Comparison of ENCODE assay signal across 22 cellular contexts in the genomic region with DNA sequence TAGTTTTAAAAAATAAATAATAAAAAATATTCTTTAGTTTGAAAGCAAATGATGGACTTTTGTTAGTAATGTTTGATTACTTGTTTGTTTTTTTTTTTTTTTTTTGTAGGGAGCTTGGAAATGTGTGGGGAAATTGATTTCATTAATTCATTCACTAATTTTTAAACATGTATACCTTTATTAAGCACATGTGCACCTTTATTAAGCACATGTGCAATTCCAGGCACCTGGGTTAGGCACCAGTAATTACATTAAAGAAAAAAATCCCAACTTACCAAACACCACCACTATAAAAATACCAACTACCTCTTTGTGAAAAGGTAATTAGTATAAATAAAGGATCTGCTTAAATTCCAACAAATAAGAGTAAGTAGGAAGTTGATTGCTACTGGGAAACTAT. TPM values are rescaled to one million over a fixed set of nuclear protein-coding genes. Genes with fewer than 3 reads are reported as not detected.
DNase-seq lines count a peak whose midpoint lies in the region; ATAC-seq, FAIRE-seq and TF ChIP-seq lines count a peak whose summit lies in the region.
"Had no signal": no experiment of that assay in that cellular context is flagged by ENCODE, and none has a peak within 500 bp of the region (broad histone marks: within the 10 kb centered on the region; RNA-seq: fewer than 3 reads in every experiment).

No MANE protein-coding gene starts in this region.

- TF ChIP-seq CTCF in Calu3 (IDR thresholded peaks at IDR 0.05; ENCODE audit: unreplicated experiment) (no peak), GM10248 (IDR thresholded peaks at IDR 0.05; ENCODE audit: control extremely low read depth, extremely low read depth, low read depth, missing control alignments) (no peak)

- H3K27me3 Mint-ChIP-seq in Calu3 (ENCODE audit: unreplicated experiment), result no peaks in the 10 kb centered on the region
- H3K27me3 Mint-ChIP-seq: B cell had no signal

- DNase-seq in Calu3 (no peak), frontal cortex (ENCODE audit: low spot score in 2 of 2) (no peak), renal cortical epithelial cell (ENCODE audit: low read depth) (peak; percentile 27), GM10248 (ENCODE audit: extremely low spot score) (no peak)
- DNase-seq in stimulated activated naive CD4-positive, alpha-beta T cell treated with Interleukin-2 at 50 U/mL for 16 hours (lab: John Stamatoyannopoulos, UW), result no peak
- DNase-seq: 8988T; AML-193; Caco-2; CD4-positive, alpha-beta T cell; CD8-positive, alpha-beta T cell; DMS 273 treated with DMSO at 0.1 percent for 48 hours; DMS153; DMS53; DMS79; DND-41; EL; GDM1 had no signal

- BruUV-seq in Calu3 (replicated peaks; lab: Mats Ljungman, UMichigan), result no TSS peak

- peak overlapping the region; percentile 38 for H3K27ac Mint-ChIP-seq in Calu3 (ENCODE audit: unreplicated experiment)
- H3K27ac Mint-ChIP-seq: B cell; CD4-positive, alpha-beta T cell; CD8-positive, alpha-beta T cell had no signal

- peak; percentile 14 for FAIRE-seq in A204.1 (lab: Jason Lieb, UNC)
- peak; percentile 48 for FAIRE-seq in frontal cortex (lab: Jason Lieb, UNC)
- FAIRE-seq: A549, GM12891 had no signal

- no peaks in the 10 kb centered on the region for H3K4me1 Mint-ChIP-seq in Calu3 (ENCODE audit: low read depth, unreplicated experiment)

- H3K4me3 Mint-ChIP-seq in Calu3 (ENCODE audit: low read depth, unreplicated experiment), result no peak overlapping the region
- H3K4me3 Mint-ChIP-seq: B cell; CD4-positive, alpha-beta T cell; CD8-positive, alpha-beta T cell had no signal

- no peak for ATAC-seq in HG02610 (IDR thresholded peaks at IDR 0.05; ENCODE audit: unreplicated experiment)
- ATAC-seq: A549; CD8-positive, alpha-beta T cell had no signal

- H3K36me3 Mint-ChIP-seq in Calu3 (ENCODE audit: insufficient read depth, unreplicated experiment), result no peaks in the 10 kb centered on the region
- H3K36me3 Mint-ChIP-seq: CD8-positive, alpha-beta T cell had no signal

- intact Hi-C loops in Calu3 (cut with micrococcal nuclease; ENCODE audit: unreplicated experiment), result no loop called here

- POLR2A ChIA-PET in GM10248 (lab: Yijun Ruan, JAX), result no interaction called here

- no peaks in the 10 kb centered on the region for H3K9me3 Mint-ChIP-seq in Calu3 (ENCODE audit: low read depth, unreplicated experiment)
- H3K9me3 Mint-ChIP-seq: CD4-positive, alpha-beta T cell; CD8-positive, alpha-beta T cell had no signal

- CTCF ChIA-PET in Calu3 (lab: Charles Lee), result no interaction called here
- CTCF ChIA-PET in GM10248 (lab: Yijun Ruan, JAX), result interaction anchor here (1.3 to 1.5 kb wide), 3 partner anchors 10 to 19 kb away, joined by 3 to 4 read pairs (median 3); no protein-coding TSS in a partner anchor

RNA-seq across cellular contexts. Expression of a gene that starts 9.5 kb away (rescaled TPM):
- 19.3 TPM in 2 replicates for total RNA-seq in Calu3 (2022)
- 66.9 TPM for total RNA-seq in frontal cortex
- total RNA-seq in renal cortical epithelial cell, result 8.2 and 54.1 TPM in 2 replicates
- total RNA-seq: Caco-2; CD4-positive, alpha-beta T cell; CD8-positive, alpha-beta T cell had no signal
